ENCODE assay signal across 19 cellular contexts in the genomic region with DNA sequence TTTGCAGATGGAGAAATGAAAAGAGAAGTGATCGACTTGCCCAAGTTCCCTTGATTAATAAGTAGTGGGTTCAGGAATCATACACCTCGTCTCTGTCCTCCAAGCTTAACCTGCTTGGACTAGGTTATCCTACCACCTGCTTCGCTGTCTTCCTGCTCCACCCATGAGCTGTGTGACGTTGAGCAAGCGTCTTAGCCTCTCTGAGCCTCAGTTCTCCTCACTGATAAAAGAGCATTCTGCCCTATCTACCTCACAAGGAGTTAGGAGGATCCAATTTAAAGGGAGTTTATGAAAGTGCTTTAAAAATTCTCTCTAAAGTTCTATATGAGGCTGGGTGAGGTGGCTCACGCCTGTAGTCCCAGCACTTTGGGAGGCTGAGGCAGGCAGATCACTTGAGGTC. TPM values are rescaled to one million over a fixed set of nuclear protein-coding genes. Genes with fewer than 3 reads are reported as not detected.
DNase-seq lines count a peak whose midpoint lies in the region; ATAC-seq and TF ChIP-seq lines count a peak whose summit lies in the region.
"Had no signal": no experiment of that assay in that cellular context is flagged by ENCODE, and none has a peak within 500 bp of the region (broad histone marks: within the 10 kb centered on the region; RNA-seq: fewer than 3 reads in every experiment).

No MANE protein-coding gene starts in this region.

- CTCF ChIA-PET in CD4-positive, alpha-beta T cell (lab: Charles Lee) = interaction anchor here (1.4 to 4.6 kb wide), 3 partner anchors 8 to 369 kb away, joined by 3 to 24 read pairs (median 5); no protein-coding TSS in a partner anchor
- CTCF ChIA-PET in RWPE1 (lab: Yijun Ruan, JAX) = interaction anchor here (0.9 to 2.8 kb wide), 5 partner anchors 8 to 255 kb away, joined by 3 to 17 read pairs (median 5); partner anchors contain the start of gene INPP5K

- no peak for ATAC-seq in CD4-positive, alpha-beta T cell (ENCODE audit: poor library complexity)
- no peak for ATAC-seq in activated T-helper 17 cell treated with anti-CD3 and anti-CD28 coated beads, Interleukin-2, amount 50 U/mL, for 72 hours (replicated peaks)
- no peak for ATAC-seq in natural killer cell
- no peak for ATAC-seq in HG02884 (IDR thresholded peaks at IDR 0.05; ENCODE audit: unreplicated experiment)
- ATAC-seq: left lobe of liver had no signal

- H3K9me3 Mint-ChIP-seq in T-helper 2 cell treated with Interferon-gamma antibody and Interleukin-4, amounts not matched to agents 5 μg/mL and 100 μg/mL, for 36 hours = no peaks in the 10 kb centered on the region
- H3K9me3 Mint-ChIP-seq in CD4-positive, alpha-beta T cell = no peaks in the 10 kb centered on the region
- H3K9me3 Mint-ChIP-seq in activated T-helper 17 cell treated with anti-CD3 and anti-CD28 coated beads, Interleukin-2, amount 50 U/mL, for 72 hours = no peaks in the 10 kb centered on the region
- no peaks in the 10 kb centered on the region for H3K9me3 Mint-ChIP-seq in natural killer cell

- peaks cover 40% of the 10 kb centered on the region for H3K27me3 Mint-ChIP-seq in T-helper 2 cell treated with Interferon-gamma antibody and Interleukin-4, amounts not matched to agents 5 μg/mL and 100 μg/mL, for 36 hours (ENCODE audit: low read depth)
- H3K27me3 Mint-ChIP-seq in CD4-positive, alpha-beta T cell = peaks cover 30% of the 10 kb centered on the region
- H3K27me3 Mint-ChIP-seq in activated T-helper 17 cell treated with anti-CD3 and anti-CD28 coated beads, Interleukin-2, amount 50 U/mL, for 72 hours = peaks cover 7% of the 10 kb centered on the region
- H3K27me3 Mint-ChIP-seq in natural killer cell (ENCODE audit: low read depth in 2 of 2) = peaks cover 0 to 3% of the 10 kb centered on the region in 2 donors

- H3K27me3 ChIP-seq in CD4-positive, alpha-beta T cell (ENCODE audit: control insufficient read depth, insufficient read depth, low read length) = peaks cover 14% of the 10 kb centered on the region
- H3K27me3 ChIP-seq: breast epithelium, upper lobe of right lung had no signal

- H3K27ac ChIP-seq in CD4-positive, alpha-beta T cell (ENCODE audit: low read depth, low read length) = no peak overlapping the region
- H3K27ac ChIP-seq in RWPE1 = no peak overlapping the region
- H3K27ac ChIP-seq: breast epithelium, upper lobe of right lung had no signal

- H3K9me3 ChIP-seq in CD4-positive, alpha-beta T cell (ENCODE audit: control insufficient read depth, low read length) = no peaks in the 10 kb centered on the region
- H3K9me3 ChIP-seq: BE2C, breast epithelium, upper lobe of right lung had no signal

- intact Hi-C loops in CD4-positive, alpha-beta T cell (cut with DNase I, micrococcal nuclease) = loop anchor here in 1 of 2 experiments (5.0 kb wide), 1 partner anchor 272 kb away; no protein-coding TSS in a partner anchor
- intact Hi-C loops in natural killer cell (cut with micrococcal nuclease) = no loop called here

- DNase-seq in T-helper 2 cell treated with Interferon-gamma antibody and Interleukin-4, amounts not matched to agents 5 μg/mL and 100 μg/mL, for 36 hours (ENCODE audit: low spot score) = no peak
- DNase-seq in T-helper 2 cell (no peak), natural killer cell (no peak), anterior cingulate cortex (lab: John Stamatoyannopoulos, UW) (no peak), RWPE1 (ENCODE audit: low spot score) (no peak)
- DNase-seq in CD4-positive, alpha-beta T cell = no peak
- DNase-seq: activated CD4-positive, alpha-beta T cell treated with anti-CD3 and anti-CD28 coated beads, Interleukin-2, amount 50 U/mL, for 1 hour; BE2C; cortex of kidney; head of caudate nucleus; midbrain; NCI-H524; upper lobe of right lung had no signal

- H3K4me1 Mint-ChIP-seq in T-helper 2 cell treated with Interferon-gamma antibody and Interleukin-4, amounts not matched to agents 5 μg/mL and 100 μg/mL, for 36 hours (ENCODE audit: low read depth) = peaks cover 30% of the 10 kb centered on the region
- peaks cover 27% of the 10 kb centered on the region for H3K4me1 Mint-ChIP-seq in CD4-positive, alpha-beta T cell (ENCODE audit: low read depth)
- peaks cover 4% of the 10 kb centered on the region for H3K4me1 Mint-ChIP-seq in activated T-helper 17 cell treated with anti-CD3 and anti-CD28 coated beads, Interleukin-2, amount 50 U/mL, for 72 hours
- H3K4me1 Mint-ChIP-seq in natural killer cell = peaks cover 23 to 26% of the 10 kb centered on the region in 2 donors

- POLR2A ChIA-PET in CD4-positive, alpha-beta T cell (lab: Charles Lee) = interaction anchor here (1.9 kb wide), 1 partner anchor 72 kb away, joined by 8 read pairs; no protein-coding TSS in a partner anchor
- POLR2A ChIA-PET in RWPE1 (lab: Yijun Ruan, JAX; ENCODE audit: low non-redundant PET) = no interaction called here

- no peak overlapping the region for H3K27ac Mint-ChIP-seq in T-helper 2 cell treated with Interferon-gamma antibody and Interleukin-4, amounts not matched to agents 5 μg/mL and 100 μg/mL, for 36 hours
- no peak overlapping the region for H3K27ac Mint-ChIP-seq in CD4-positive, alpha-beta T cell
- no peak overlapping the region for H3K27ac Mint-ChIP-seq in activated T-helper 17 cell treated with anti-CD3 and anti-CD28 coated beads, Interleukin-2, amount 50 U/mL, for 72 hours
- H3K27ac Mint-ChIP-seq in natural killer cell = no peak overlapping the region

- TF ChIP-seq CTCF in CD4-positive, alpha-beta T cell (IDR thresholded peaks at IDR 0.05) = no peak
- TF ChIP-seq CTCF in natural killer cell (IDR thresholded peaks at IDR 0.05) (no peak), RWPE1 (conservative IDR thresholded peaks at IDR 0.05; ENCODE audit: low read depth) (no peak)

- peaks cover under 1% of the 10 kb centered on the region for H3K36me3 Mint-ChIP-seq in T-helper 2 cell treated with Interferon-gamma antibody and Interleukin-4, amounts not matched to agents 5 μg/mL and 100 μg/mL, for 36 hours (ENCODE audit: low read depth)
- H3K36me3 Mint-ChIP-seq in CD4-positive, alpha-beta T cell (ENCODE audit: low read depth) = no peaks in the 10 kb centered on the region
- H3K36me3 Mint-ChIP-seq in activated T-helper 17 cell treated with anti-CD3 and anti-CD28 coated beads, Interleukin-2, amount 50 U/mL, for 72 hours (ENCODE audit: low read depth) = no peaks in the 10 kb centered on the region
- no peaks in the 10 kb centered on the region for H3K36me3 Mint-ChIP-seq in natural killer cell

- H3K4me3 Mint-ChIP-seq in T-helper 2 cell treated with Interferon-gamma antibody and Interleukin-4, amounts not matched to agents 5 μg/mL and 100 μg/mL, for 36 hours = peak overlapping the region; percentile 53
- H3K4me3 Mint-ChIP-seq in CD4-positive, alpha-beta T cell = peak overlapping the region; percentile 30
- peak overlapping the region; percentile 28 for H3K4me3 Mint-ChIP-seq in activated T-helper 17 cell treated with anti-CD3 and anti-CD28 coated beads, Interleukin-2, amount 50 U/mL, for 72 hours
- H3K4me3 Mint-ChIP-seq in natural killer cell = peak overlapping the region; percentile 70

RNA-seq across cellular contexts. Expression of gene BHLHA9, which starts 9.5 kb away (rescaled TPM):
- total RNA-seq in CD4-positive, alpha-beta T cell = not detected
- not detected for total RNA-seq in activated T-helper 17 cell treated with anti-CD3 and anti-CD28 coated beads, Interleukin-2, amount 50 U/mL, for 72 hours
- not detected for total RNA-seq in natural killer cell
- total RNA-seq: A172, breast epithelium, renal cortical epithelial cell, upper lobe of right lung had no signal

RNA-seq across cellular contexts. Expression of gene TRARG1, which starts 18.7 kb away (rescaled TPM):
- total RNA-seq in CD4-positive, alpha-beta T cell = not detected
- under 1 TPM; 0.06 to 0.08 TPM for total RNA-seq in activated T-helper 17 cell treated with anti-CD3 and anti-CD28 coated beads, Interleukin-2, amount 50 U/mL, for 72 hours
- total RNA-seq in natural killer cell = under 1 TPM; 0.07 to 0.45 (median 0.43) TPM
- total RNA-seq: A172, left lobe of liver, renal cortical epithelial cell, upper lobe of right lung had no signal
